Comparison of ENCODE assay signal across 9 cellular contexts in the genomic region with DNA sequence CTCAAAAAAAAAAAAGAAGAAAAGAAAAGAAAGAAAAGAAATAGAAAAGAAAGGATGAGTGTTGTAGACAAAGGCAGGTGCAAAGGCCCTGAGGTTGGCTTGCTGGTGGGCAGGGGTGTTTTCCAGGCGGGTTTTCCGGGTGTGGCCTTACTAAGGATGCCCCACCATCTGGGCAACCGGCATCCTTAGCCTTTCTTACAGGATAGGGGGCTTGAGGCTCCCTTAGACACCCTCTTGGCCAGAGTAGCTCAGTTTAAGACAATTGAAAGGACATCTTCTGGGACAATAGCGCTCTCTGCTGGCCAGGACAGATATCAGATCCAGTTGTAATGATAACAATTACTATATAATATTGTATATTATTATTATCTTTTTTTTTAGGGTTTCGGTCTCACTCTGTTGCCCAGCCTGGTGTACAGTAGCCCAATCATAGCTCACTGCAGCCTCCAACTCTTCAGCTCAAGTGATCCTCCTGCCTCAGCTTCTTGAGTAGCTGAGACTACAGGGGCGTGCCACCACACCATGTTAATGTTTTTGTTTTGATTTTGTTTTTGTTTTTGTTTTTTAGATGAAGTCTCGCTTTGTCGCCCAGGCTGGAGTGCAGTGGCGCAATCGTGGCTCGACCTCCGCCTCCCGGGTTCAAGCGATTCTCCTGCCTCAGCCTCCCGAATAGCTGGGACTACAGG. TPM values are rescaled to one million over a fixed set of nuclear protein-coding genes. Genes with fewer than 3 reads are reported as not detected.
DNase-seq lines count a peak whose midpoint lies in the region; ATAC-seq lines count a peak whose summit lies in the region.
"Had no signal": no experiment of that assay in that cellular context is flagged by ENCODE, and none has a peak within 500 bp of the region (broad histone marks: within the 10 kb centered on the region; RNA-seq: fewer than 3 reads in every experiment).

No MANE protein-coding gene starts in this region.

- peaks cover 23% of the 10 kb centered on the region for H3K4me1 Mint-ChIP-seq in activated naive CD8-positive, alpha-beta T cell (ENCODE audit: low read depth)
- peaks cover 10% of the 10 kb centered on the region for H3K4me1 Mint-ChIP-seq in activated T-helper 17 cell treated with anti-CD3 and anti-CD28 coated beads, Interleukin-2, amount 50 U/mL, for 72 hours

- H3K4me3 Mint-ChIP-seq in activated naive CD8-positive, alpha-beta T cell = peak overlapping the region; percentile 7
- no peak overlapping the region for H3K4me3 Mint-ChIP-seq in activated T-helper 17 cell treated with anti-CD3 and anti-CD28 coated beads, Interleukin-2, amount 50 U/mL, for 72 hours

- DNase-seq in Daoy (ENCODE audit: low read depth) (peak; percentile 59), LoVo (ENCODE audit: low spot score) (peak; percentile 55), SKM-1 treated with dmso at 0.1 percent for 144 hours (lab: John Stamatoyannopoulos, UW; ENCODE audit: unreplicated experiment) (peak; percentile 66), iPS-NIHi7 (ENCODE audit: extremely low spot score) (peak; percentile 63), HPDE6-E6E7 (ENCODE audit: extremely low spot score) (no peak)
- DNase-seq in stimulated activated CD4-positive, alpha-beta T cell treated with anti-CD3 and anti-CD28 coated beads, TNF-alpha, amount 100 ng/mL, for 1 hour (ENCODE audit: low read depth in 3 of 3, low spot score in 1 of 3) = peak in 2 of 3 donors; percentile 40 to 51

- H3K27ac Mint-ChIP-seq in activated naive CD8-positive, alpha-beta T cell = no peak overlapping the region
- no peak overlapping the region for H3K27ac Mint-ChIP-seq in activated T-helper 17 cell treated with anti-CD3 and anti-CD28 coated beads, Interleukin-2, amount 50 U/mL, for 72 hours
- H3K27ac Mint-ChIP-seq: activated naive CD4-positive, alpha-beta T cell treated with anti-CD3 and anti-CD28 coated beads, Interleukin-2, amount 50 U/mL, for 72 hours had no signal

- peaks cover 4% of the 10 kb centered on the region for H3K27me3 Mint-ChIP-seq in activated naive CD8-positive, alpha-beta T cell
- no peaks in the 10 kb centered on the region for H3K27me3 Mint-ChIP-seq in activated T-helper 17 cell treated with anti-CD3 and anti-CD28 coated beads, Interleukin-2, amount 50 U/mL, for 72 hours

- H3K9me3 Mint-ChIP-seq in activated naive CD8-positive, alpha-beta T cell (ENCODE audit: low read depth) = no peaks in the 10 kb centered on the region
- no peaks in the 10 kb centered on the region for H3K9me3 Mint-ChIP-seq in activated T-helper 17 cell treated with anti-CD3 and anti-CD28 coated beads, Interleukin-2, amount 50 U/mL, for 72 hours
- H3K9me3 Mint-ChIP-seq: activated naive CD4-positive, alpha-beta T cell treated with anti-CD3 and anti-CD28 coated beads, Interleukin-2, amount 50 U/mL, for 72 hours had no signal

- H3K36me3 Mint-ChIP-seq in activated naive CD8-positive, alpha-beta T cell = peaks cover 2% of the 10 kb centered on the region
- H3K36me3 Mint-ChIP-seq in activated T-helper 17 cell treated with anti-CD3 and anti-CD28 coated beads, Interleukin-2, amount 50 U/mL, for 72 hours (ENCODE audit: low read depth) = no peaks in the 10 kb centered on the region
- H3K36me3 Mint-ChIP-seq: activated naive CD4-positive, alpha-beta T cell treated with anti-CD3 and anti-CD28 coated beads, Interleukin-2, amount 50 U/mL, for 72 hours had no signal

- ATAC-seq in activated T-helper 17 cell treated with anti-CD3 and anti-CD28 coated beads, Interleukin-2, amount 50 U/mL, for 72 hours (replicated peaks) = no peak
- ATAC-seq: activated naive CD4-positive, alpha-beta T cell treated with anti-CD3 and anti-CD28 coated beads, Interleukin-2, amount 50 U/mL, for 72 hours had no signal

RNA-seq across cellular contexts. Expression of gene QTRT1, which starts 1.4 kb away (rescaled TPM):
- 37.1 and 42.3 TPM in 2 replicates for total RNA-seq in Daoy (2014; rRNA removed; shearing (Covaris generic))
- 10 to 100 TPM; 36.9 to 61.3 TPM for total RNA-seq in activated T-helper 17 cell treated with anti-CD3 and anti-CD28 coated beads, Interleukin-2, amount 50 U/mL, for 72 hours

RNA-seq across cellular contexts. Expression of gene DNM2, which starts 18.1 kb away (rescaled TPM):
- 41.2 and 52.8 TPM in 2 replicates for total RNA-seq in Daoy (2014; rRNA removed; shearing (Covaris generic))
- total RNA-seq in activated T-helper 17 cell treated with anti-CD3 and anti-CD28 coated beads, Interleukin-2, amount 50 U/mL, for 72 hours = 100 to 1,000 TPM; 185 to 209 TPM

RNA-seq across cellular contexts. Expression of gene ILF3, which starts 45.6 kb away (rescaled TPM):
- 164 and 195 TPM in 2 replicates for total RNA-seq in Daoy (2014; rRNA removed; shearing (Covaris generic))
- 100 to 1,000 TPM; 286 to 439 TPM for total RNA-seq in activated T-helper 17 cell treated with anti-CD3 and anti-CD28 coated beads, Interleukin-2, amount 50 U/mL, for 72 hours
